Comparison of ENCODE assay signal across 12 cellular contexts in the genomic region with DNA sequence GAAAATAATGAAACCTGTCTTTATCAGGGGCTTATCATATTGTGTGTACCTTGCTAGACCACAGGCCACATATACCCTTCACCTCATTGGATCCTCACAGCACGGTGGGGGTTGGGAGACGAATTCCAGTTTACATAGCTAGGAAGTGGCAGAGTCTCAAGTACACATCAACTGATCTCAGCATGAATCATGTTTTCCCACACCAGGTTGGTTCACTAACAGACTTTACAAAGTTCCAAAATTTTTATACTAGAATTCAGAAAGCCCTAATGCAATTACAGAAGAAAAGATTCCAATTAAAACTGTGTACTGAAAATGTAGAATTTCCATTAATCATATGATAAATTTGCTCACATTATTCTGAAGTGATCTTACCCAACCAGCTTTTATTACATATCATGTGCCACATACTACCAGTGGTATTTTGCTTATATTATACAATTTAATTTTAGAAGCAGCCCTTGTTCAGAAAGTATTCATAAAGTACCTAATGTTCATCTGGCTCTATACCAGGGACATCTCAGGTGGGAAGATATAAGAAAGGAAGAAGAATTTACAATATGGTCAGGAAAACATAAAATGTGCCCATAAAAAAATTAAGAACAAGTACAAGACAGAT.
A peak's percentile ranks its signal among the peaks of the same experiment; 100 is the strongest.
DNase-seq lines count a peak whose midpoint lies in the region; ATAC-seq, FAIRE-seq and TF ChIP-seq lines count a peak whose summit lies in the region.
"Had no signal": no experiment of that assay in that cellular context is flagged by ENCODE, and none has a peak within 500 bp of the region (broad histone marks: within the 10 kb centered on the region; RNA-seq: fewer than 3 reads in every experiment).

No MANE protein-coding gene starts in this region.

- H3K36me3 ChIP-seq in spleen (peaks cover 0 to 13% (median 0%) of the 10 kb centered on the region in 6 donors), vagina (no peaks in the 10 kb centered on the region)
- H3K36me3 ChIP-seq: lower lobe of right lung had no signal

- H3K4me3 Mint-ChIP-seq in stimulated activated effector memory CD8-positive, alpha-beta T cell treated with anti-CD3 and anti-CD28 coated beads, Interleukin-12 subunit alpha, Interleukin-12 subunit beta, amount 100 ng/mL, for 72 hours = no peak overlapping the region

- TF ChIP-seq CTCF in astrocyte of the spinal cord (IDR thresholded peaks at IDR 0.05; ENCODE audit: low read depth, low read length) (no peak), spleen (IDR thresholded peaks at IDR 0.05 in 8 of 11, conservative IDR thresholded peaks at IDR 0.05 in 3 of 11) (no peak), vagina (IDR thresholded peaks at IDR 0.05) (no peak)

- 90 to 98% (median 93%) methylated on average over 2 of the region's 2 CpGs for WGBS in spleen, 5 donors

- no peaks in the 10 kb centered on the region for H3K36me3 Mint-ChIP-seq in stimulated activated effector memory CD8-positive, alpha-beta T cell treated with anti-CD3 and anti-CD28 coated beads, Interleukin-12 subunit alpha, Interleukin-12 subunit beta, amount 100 ng/mL, for 72 hours

- H3K4me3 ChIP-seq in astrocyte of the spinal cord (ENCODE audit: low read depth, low read length) = no peak overlapping the region
- no peak overlapping the region for H3K4me3 ChIP-seq in spleen
- no peak overlapping the region for H3K4me3 ChIP-seq in vagina
- H3K4me3 ChIP-seq: lower lobe of right lung had no signal

- no peaks in the 10 kb centered on the region for H3K4me1 Mint-ChIP-seq in stimulated activated effector memory CD8-positive, alpha-beta T cell treated with anti-CD3 and anti-CD28 coated beads, Interleukin-12 subunit alpha, Interleukin-12 subunit beta, amount 100 ng/mL, for 72 hours

- in situ Hi-C loops in astrocyte of the spinal cord (cut with HindIII; ENCODE audit: low sequenced_read_pairs) = no loop called here

- intact Hi-C loops in spleen (cut with DNase I; ENCODE audit: low total_unique reads) = no loop called here
- intact Hi-C loops in vagina (cut with DNase I) = no loop called here

- FAIRE-seq in HTR-8/SVneo (lab: Jason Lieb, UNC) = peak; percentile 64

- H3K27ac ChIP-seq in spleen = no peak overlapping the region
- H3K27ac ChIP-seq in vagina = no peak overlapping the region
- H3K27ac ChIP-seq: lower lobe of right lung, parathyroid adenoma had no signal

- ATAC-seq in stimulated activated effector memory CD8-positive, alpha-beta T cell treated with anti-CD3 and anti-CD28 coated beads, Interleukin-12 subunit alpha, Interleukin-12 subunit beta, amount 100 ng/mL, for 72 hours = no peak
- ATAC-seq: lower lobe of right lung had no signal

- H3K27me3 ChIP-seq in spleen (replicated peaks in 1 of 7) (no peaks in the 10 kb centered on the region), vagina (no peaks in the 10 kb centered on the region)

- H3K9me3 ChIP-seq in spleen = no peaks in the 10 kb centered on the region
- no peaks in the 10 kb centered on the region for H3K9me3 ChIP-seq in vagina
- H3K9me3 ChIP-seq: lower lobe of right lung had no signal

- no peaks in the 10 kb centered on the region for H3K4me1 ChIP-seq in spleen
- no peaks in the 10 kb centered on the region for H3K4me1 ChIP-seq in vagina
- H3K4me1 ChIP-seq: lower lobe of right lung, parathyroid adenoma had no signal

- TF ChIP-seq POLR2A in spleen (IDR thresholded peaks at IDR 0.05) (no peak), vagina (IDR thresholded peaks at IDR 0.05) (no peak)

- no peak overlapping the region for H3K27ac Mint-ChIP-seq in stimulated activated effector memory CD8-positive, alpha-beta T cell treated with anti-CD3 and anti-CD28 coated beads, Interleukin-12 subunit alpha, Interleukin-12 subunit beta, amount 100 ng/mL, for 72 hours

- DNase-seq in A172 (ENCODE audit: low spot score) (peak; percentile 69), HTR-8/SVneo (ENCODE audit: insufficient read length, low spot score) (no peak), astrocyte of the spinal cord (ENCODE audit: low read depth, low spot score) (peak; percentile 71), iris pigment epithelial cell (ENCODE audit: low read depth) (peak; percentile 91), spleen (no peak), nucleus accumbens (lab: John Stamatoyannopoulos, UW) (no peak), vagina (ENCODE audit: extremely low spot score in 2 of 2) (no peak)
- DNase-seq in stimulated activated effector memory CD8-positive, alpha-beta T cell treated with anti-CD3 and anti-CD28 coated beads, Interleukin-12 subunit alpha, Interleukin-12 subunit beta, amount 100 ng/mL, for 72 hours (ENCODE audit: low spot score in 2 of 2) = no peak
- DNase-seq: activated CD4-positive, CD25-positive, alpha-beta regulatory T cell treated with anti-CD3 and anti-CD28 coated beads, Interleukin-2, amount 50 U/mL, for 72 hours; lower lobe of right lung; NCI-H524 had no signal

- H3K9me3 Mint-ChIP-seq in stimulated activated effector memory CD8-positive, alpha-beta T cell treated with anti-CD3 and anti-CD28 coated beads, Interleukin-12 subunit alpha, Interleukin-12 subunit beta, amount 100 ng/mL, for 72 hours = no peaks in the 10 kb centered on the region

Comparison
In these comparisons a context has a peak if more than half of its experiments do, and no peak if none do; other contexts are left out.
1. DNase-seq: peak in A172 (single experiment), astrocyte of the spinal cord (single experiment) and iris pigment epithelial cell (single experiment); none in HTR-8/SVneo (single experiment), spleen (single experiment), nucleus accumbens (0 of 56), stimulated activated effector memory CD8-positive, alpha-beta T cell treated with anti-CD3 and anti-CD28 coated beads, Interleukin-12 subunit alpha, Interleukin-12 subunit beta, amount 100 ng/mL, for 72 hours (0 of 2) and vagina (0 of 2).